In the genomic region with DNA sequence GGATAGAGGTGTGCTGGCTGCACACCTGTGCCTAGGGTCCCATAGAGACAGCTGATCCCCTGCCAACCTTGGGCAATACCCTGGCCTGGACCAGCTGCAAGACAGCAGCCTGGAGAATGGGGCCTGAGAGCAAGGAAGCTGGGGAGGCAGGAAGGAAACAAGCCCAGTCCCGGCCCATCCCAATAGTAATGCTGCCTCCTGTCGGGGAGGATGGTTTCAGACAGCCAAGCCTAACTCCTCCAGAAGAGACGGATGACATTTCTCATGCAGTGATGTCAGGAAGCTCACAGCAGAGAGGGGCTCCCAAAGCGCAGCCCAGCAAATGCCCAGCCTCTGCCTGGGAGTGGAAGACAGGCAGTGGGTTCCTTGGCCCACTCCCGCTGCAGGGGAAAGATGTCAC, we compare ENCODE assay signal across 15 cellular contexts.
DNase-seq lines count a peak whose midpoint lies in the region; ATAC-seq and TF ChIP-seq lines count a peak whose summit lies in the region.
"Had no signal": no experiment of that assay in that cellular context is flagged by ENCODE, and none has a peak within 500 bp of the region (broad histone marks: within the 10 kb centered on the region; RNA-seq: fewer than 3 reads in every experiment).

No MANE protein-coding gene starts in this region.

- H3K9me3 ChIP-seq in endodermal cell (ENCODE audit: control insufficient read depth, low read length) (peaks cover 19% of the 10 kb centered on the region), neuronal stem cell (replicated peaks in 1 of 2; ENCODE audit: control insufficient read depth in 2 of 2, insufficient read depth in 1 of 2, low read depth in 1 of 2, low read length in 2 of 2) (peaks cover 0 to 2% of the 10 kb centered on the region in 2 donors)
- H3K9me3 ChIP-seq: BLaER1 treated with 17β-estradiol and CSF1 and Interleukin-3, amounts not matched to agents 10 nM and 100 nM had no signal

- no peak overlapping the region for H2BK5ac ChIP-seq in neuronal stem cell (ENCODE audit: low read length)

- TF ChIP-seq CTCF in endodermal cell (conservative IDR thresholded peaks at IDR 0.05): peak; percentile 51

- no peak overlapping the region for H3K4ac ChIP-seq in neuronal stem cell (ENCODE audit: low read length)

- no peak overlapping the region for H2AK5ac ChIP-seq in neuronal stem cell (ENCODE audit: low read depth, low read length)

- H3K79me1 ChIP-seq in neuronal stem cell (ENCODE audit: low read depth, low read length): no peaks in the 10 kb centered on the region

- H2BK15ac ChIP-seq in neuronal stem cell (ENCODE audit: low read length): no peak overlapping the region

- H4K8ac ChIP-seq in neuronal stem cell (ENCODE audit: low read depth, low read length): no peak overlapping the region

- H4K91ac ChIP-seq in neuronal stem cell (ENCODE audit: low read depth, low read length, poor library complexity): peak overlapping the region; percentile 31

- H2BK12ac ChIP-seq in neuronal stem cell (ENCODE audit: low read length): no peak overlapping the region

- peaks cover 3% of the 10 kb centered on the region for H3K36me3 Mint-ChIP-seq in endodermal cell (ENCODE audit: low read depth)

- WGBS in endodermal cell (ENCODE audit: insufficient coverage in 1 of 2, insufficient read length in 1 of 2), 2 experiments: 84 to 96% methylated on average over 3 to 5 of the region's 5 CpGs
- no CpG with 5 or more reads among the region's 5 CpGs for WGBS in neuronal stem cell (ENCODE audit: extremely low coverage in 2 of 2, insufficient read length in 2 of 2, insufficient replicate concordance in 1 of 2), 2 donors

- no peaks in the 10 kb centered on the region for H3K4me1 Mint-ChIP-seq in endodermal cell

- in situ Hi-C loops in SK-MEL-5 (cut with HindIII; ENCODE audit: low pct_unique_long_range_greater_than_20kb, low sequenced_read_pairs): no loop called here

- H2BK120ac ChIP-seq in neuronal stem cell (ENCODE audit: low read depth, low read length): no peak overlapping the region

- no peak overlapping the region for H2AFZ ChIP-seq in neuronal stem cell (ENCODE audit: low read length)

- H3K9me3 Mint-ChIP-seq in endodermal cell: no peaks in the 10 kb centered on the region

- H3K4me1 ChIP-seq in endodermal cell (ENCODE audit: control insufficient read depth, insufficient read depth, low read length): no peaks in the 10 kb centered on the region
- peaks cover 0 to 3% of the 10 kb centered on the region in 2 donors for H3K4me1 ChIP-seq in neuronal stem cell (ENCODE audit: control insufficient read depth in 2 of 2, insufficient read depth in 1 of 2, low read depth in 1 of 2, low read length in 2 of 2)
- H3K4me1 ChIP-seq: BLaER1 treated with 17β-estradiol and CSF1 and Interleukin-3, amounts not matched to agents 10 nM and 100 nM had no signal

- peak overlapping the region; percentile 57 for H3K18ac ChIP-seq in neuronal stem cell (ENCODE audit: low read length)

- H3K14ac ChIP-seq in neuronal stem cell (ENCODE audit: low read length): no peak overlapping the region

- no peak overlapping the region for H3K23ac ChIP-seq in neuronal stem cell (ENCODE audit: low read depth, low read length, poor library complexity)

- H3K27ac Mint-ChIP-seq in endodermal cell: no peak overlapping the region
- H3K27ac Mint-ChIP-seq: CD4-positive, alpha-beta T cell had no signal

- ATAC-seq in HG02970 (IDR thresholded peaks at IDR 0.05; ENCODE audit: low FRiP score, unreplicated experiment): no peak
- ATAC-seq in HG03280 (IDR thresholded peaks at IDR 0.05; ENCODE audit: unreplicated experiment): no peak

- no peak overlapping the region for H3K4me3 Mint-ChIP-seq in endodermal cell
- H3K4me3 Mint-ChIP-seq: CD4-positive, alpha-beta T cell had no signal

- H3K9ac ChIP-seq in endodermal cell (ENCODE audit: extremely low read depth, low read length, poor library complexity, severe bottlenecking) (no peak overlapping the region), neuronal stem cell (ENCODE audit: low read depth, low read length, poor library complexity) (no peak overlapping the region)
- H3K9ac ChIP-seq: BLaER1 treated with 17β-estradiol and CSF1 and Interleukin-3, amounts not matched to agents 10 nM and 100 nM had no signal

- H3K36me3 ChIP-seq in H7 (replicated peaks; ENCODE audit: control insufficient read depth, insufficient read depth, low read length) (no peaks in the 10 kb centered on the region), endodermal cell (ENCODE audit: control insufficient read depth, insufficient read depth, low read length) (no peaks in the 10 kb centered on the region), neuronal stem cell (replicated peaks in 1 of 2; ENCODE audit: control insufficient read depth in 2 of 2, insufficient read depth in 2 of 2, low read length in 2 of 2) (no peaks in the 10 kb centered on the region)
- H3K36me3 ChIP-seq: BLaER1 treated with 17β-estradiol and CSF1 and Interleukin-3, amounts not matched to agents 10 nM and 100 nM had no signal

- H3K4me2 ChIP-seq in neuronal stem cell (ENCODE audit: insufficient read depth, low read length, poor library complexity, severe bottlenecking): no peak overlapping the region
- H3K4me2 ChIP-seq: BLaER1 treated with 17β-estradiol and CSF1 and Interleukin-3, amounts not matched to agents 10 nM and 100 nM had no signal

- DNase-seq in H7 (peak; percentile 72), SK-MEL-5 (ENCODE audit: low read depth, low spot score) (peak; percentile 34), endodermal cell (peak; percentile 72), neuronal stem cell (ENCODE audit: low spot score) (no peak), cerebellum (ENCODE audit: low spot score) (no peak), germinal center (ENCODE audit: low spot score) (no peak)
- DNase-seq: ACHN; Calu3; CD4-positive, alpha-beta T cell; DMS153; DMS79 treated with DMSO at 0.1 percent for 48 hours; EL had no signal

- no peaks in the 10 kb centered on the region for H3K27me3 ChIP-seq in H7 (ENCODE audit: control insufficient read depth, insufficient read depth, low read length)
- H3K27me3 ChIP-seq in endodermal cell (ENCODE audit: control insufficient read depth, insufficient read depth, low read length, poor library complexity, severe bottlenecking): no peaks in the 10 kb centered on the region
- no peaks in the 10 kb centered on the region for H3K27me3 ChIP-seq in neuronal stem cell (ENCODE audit: control insufficient read depth in 3 of 3, insufficient read depth in 3 of 3, low read depth in 1 of 3, low read length in 3 of 3)
- H3K27me3 ChIP-seq: BLaER1 treated with 17β-estradiol and CSF1 and Interleukin-3, amounts not matched to agents 10 nM and 100 nM had no signal

- H3K27me3 Mint-ChIP-seq in endodermal cell (ENCODE audit: insufficient read depth): no peaks in the 10 kb centered on the region
- H3K27me3 Mint-ChIP-seq: CD4-positive, alpha-beta T cell had no signal

- H3K27ac ChIP-seq in endodermal cell (ENCODE audit: low read depth, low read length) (no peak overlapping the region), neuronal stem cell (replicated peaks; ENCODE audit: low read length) (no peak overlapping the region)
- H3K27ac ChIP-seq: BLaER1 treated with 17β-estradiol and CSF1 and Interleukin-3, amounts not matched to agents 10 nM and 100 nM had no signal

- no peak overlapping the region for H3K4me3 ChIP-seq in H7 (ENCODE audit: insufficient read depth, low read depth, low read length)
- H3K4me3 ChIP-seq in endodermal cell (ENCODE audit: low read length): no peak overlapping the region
- H3K4me3 ChIP-seq in neuronal stem cell (ENCODE audit: low read length in 2 of 2): no peak overlapping the region
- H3K4me3 ChIP-seq: BLaER1 treated with 17β-estradiol and CSF1 and Interleukin-3, amounts not matched to agents 10 nM and 100 nM had no signal

Comparison
In these comparisons a context has a peak if more than half of its experiments do, and no peak if none do; other contexts are left out.
1. DNase-seq: peak in H7 (single experiment), SK-MEL-5 (single experiment) and endodermal cell (single experiment); none in neuronal stem cell (single experiment), cerebellum (single experiment) and germinal center (single experiment).